Comparison of ENCODE assay signal across 22 cellular contexts in the genomic region with DNA sequence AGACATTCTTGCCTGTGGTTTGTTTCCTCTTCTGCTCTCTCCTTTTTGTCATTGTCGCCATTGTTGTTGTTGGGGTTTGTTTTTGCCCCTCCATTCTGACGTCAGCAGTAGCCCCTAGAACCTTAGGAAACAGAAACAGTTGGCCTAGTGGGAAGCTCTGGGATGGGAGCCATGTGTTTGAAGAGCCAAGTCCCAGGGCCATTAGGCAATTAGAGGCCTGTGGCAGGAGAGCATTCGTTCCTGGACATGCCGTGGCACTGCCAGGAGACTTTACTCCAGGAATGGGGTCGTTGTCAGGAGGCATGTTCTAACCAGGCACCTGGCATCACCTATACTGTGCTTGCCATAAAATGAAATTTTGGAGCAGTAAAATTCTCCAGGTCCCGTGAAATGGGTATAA. TPM values are rescaled to one million over a fixed set of nuclear protein-coding genes. Genes with fewer than 3 reads are reported as not detected.
DNase-seq lines count a peak whose midpoint lies in the region; ATAC-seq, FAIRE-seq and TF ChIP-seq lines count a peak whose summit lies in the region.
"Had no signal": no experiment of that assay in that cellular context is flagged by ENCODE, and none has a peak within 500 bp of the region (broad histone marks: within the 10 kb centered on the region; RNA-seq: fewer than 3 reads in every experiment).

No MANE protein-coding gene starts in this region.

- FAIRE-seq in HepG2 (lab: Jason Lieb, UNC) = no peak
- FAIRE-seq: GM12878, HTR-8/SVneo had no signal

- H4K20me1 ChIP-seq in HepG2 (ENCODE audit: insufficient read depth, low read length) = no peaks in the 10 kb centered on the region

- no peak overlapping the region for H2AFZ ChIP-seq in HepG2 (ENCODE audit: low read length)
- H2AFZ ChIP-seq: GM23338 had no signal

- no peak for TF ChIP-seq CTCF in right lobe of liver (IDR thresholded peaks at IDR 0.05)
- TF ChIP-seq CTCF in HepG2 (CRISPR knock-in tag; IDR thresholded peaks at IDR 0.05) = no peak

- ATAC-seq in right lobe of liver (peak; percentile 53 to 82 (median 66)), HepG2 (no peak), left lobe of liver (peak; percentile 94), GM21825 (IDR thresholded peaks at IDR 0.05; ENCODE audit: unreplicated experiment) (no peak), GM19452 (IDR thresholded peaks at IDR 0.05; ENCODE audit: unreplicated experiment) (no peak)
- ATAC-seq: GM12878, GM23338, HCT116 had no signal

- H3K79me2 ChIP-seq in HepG2 (ENCODE audit: insufficient read depth, low read length) = no peaks in the 10 kb centered on the region

- no peaks in the 10 kb centered on the region for H3K27me3 ChIP-seq in right lobe of liver
- no peaks in the 10 kb centered on the region for H3K27me3 ChIP-seq in HepG2 (ENCODE audit: control insufficient read depth in 1 of 2, insufficient read depth in 2 of 2, low read length in 2 of 2)
- H3K27me3 ChIP-seq: BE2C had no signal

- H3K36me3 ChIP-seq in right lobe of liver (no peaks in the 10 kb centered on the region), HepG2 (replicated peaks in 1 of 2; ENCODE audit: control insufficient read depth in 1 of 2, insufficient read depth in 2 of 2, low read length in 2 of 2) (peaks cover 0 to 1% of the 10 kb centered on the region in 2 experiments; a peak in 1 of 5 replicates)
- H3K36me3 ChIP-seq: BE2C had no signal

- in situ Hi-C loops in HepG2 (cut with HindIII; ENCODE audit: extremely low pct_ligation_motif_present, low pct_unique_long_range_greater_than_20kb) = no loop called here

- TF ChIP-seq POLR2A in right lobe of liver (IDR thresholded peaks at IDR 0.05) = no peak
- no peak for TF ChIP-seq POLR2A in HepG2 (IDR thresholded peaks at IDR 0.05; ENCODE audit: insufficient read depth in 1 of 2, low read depth in 2 of 2, low read length in 2 of 2)

- CTCF ChIA-PET in HepG2 (lab: Yijun Ruan, JAX; ENCODE audit: low intra/inter-chr PET ratio, low total read pairs) = no interaction called here

- WGBS in right lobe of liver (ENCODE audit: insufficient coverage, low coverage, low lambda C conversion rate, missing lambda C conversion rate) = 44% methylated on average over 5 of the region's 6 CpGs
- WGBS in HepG2 (ENCODE audit: low lambda C conversion rate) = 88% methylated on average over 6 of the region's 6 CpGs

- TF ChIP-seq EP300 in HepG2 (IDR thresholded peaks at IDR 0.05; ENCODE audit: low read depth in 2 of 2, low read length in 2 of 2) = no peak
- TF ChIP-seq EP300 in HepG2 (CRISPR knock-in tag; IDR thresholded peaks at IDR 0.05; ENCODE audit: borderline replicate concordance) = no peak

- POLR2A ChIA-PET in HepG2 (lab: Yijun Ruan, JAX) = no interaction called here

- no peaks in the 10 kb centered on the region for H3K9me3 ChIP-seq in right lobe of liver
- no peaks in the 10 kb centered on the region for H3K9me3 ChIP-seq in HepG2 (ENCODE audit: low read length)
- H3K9me3 ChIP-seq: BE2C had no signal

- DNase-seq in right lobe of liver (peak in 1 of 3 donors; percentile 66), HepG2 (ENCODE audit: low spot score) (no peak), cerebellum (ENCODE audit: low spot score) (peak; percentile 26), left lobe of liver (ENCODE audit: low spot score) (peak; percentile 64), NCI-H187 (lab: John Stamatoyannopoulos, UW) (no peak), MV-4-11 (lab: John Stamatoyannopoulos, UW) (no peak)
- DNase-seq: 8988T; BE2C; CD4-positive, CD25-positive, alpha-beta regulatory T cell; CD8-positive, alpha-beta memory T cell; COR-L47; DMS 273 treated with DMSO at 0.1 percent for 48 hours; DMS53; DND-41; EL; H7 had no signal

- H3K4me3 ChIP-seq in right lobe of liver (no peak overlapping the region), HepG2 (replicated peaks in 1 of 3; ENCODE audit: insufficient read depth in 1 of 3, low read depth in 2 of 3, low read length in 3 of 3) (no peak overlapping the region)
- H3K4me3 ChIP-seq: GM12878, GM23338 had no signal

- H3K4me2 ChIP-seq in HepG2 (ENCODE audit: low read depth, low read length) = no peak overlapping the region
- H3K4me2 ChIP-seq: GM23338 had no signal

- intact Hi-C loops in right lobe of liver (cut with DNase I) (no loop called here), HepG2 (cut with micrococcal nuclease; ENCODE audit: unreplicated experiment) (no loop called here)

- no TSS peak for BruUV-seq in HepG2 (replicated peaks; lab: Mats Ljungman, UMichigan)

- no peak for TF ChIP-seq RAD21 in HepG2 (CRISPR knock-in tag; IDR thresholded peaks at IDR 0.05)

- no peak overlapping the region for H3K9ac ChIP-seq in HepG2 (ENCODE audit: insufficient read depth, low read depth, low read length)

- peaks cover 0 to 9% (median 0%) of the 10 kb centered on the region in 4 donors for H3K4me1 ChIP-seq in right lobe of liver
- peaks cover 22% of the 10 kb centered on the region for H3K4me1 ChIP-seq in HepG2 (ENCODE audit: insufficient read depth, low read length)
- H3K4me1 ChIP-seq: BE2C had no signal

- H3K27ac ChIP-seq in right lobe of liver (no peak overlapping the region), HepG2 (ENCODE audit: extremely low read length, insufficient read depth, low read length) (no peak overlapping the region)

TF ChIP-seq in HepG2, 621 proteins besides CTCF, POLR2A, EP300 and RAD21:
- no peak for TF ChIP-seq KLF9 (CRISPR knock-in tag; IDR thresholded peaks at IDR 0.05; ENCODE audit: low read depth)
- TF ChIP-seq, protein P1, sequence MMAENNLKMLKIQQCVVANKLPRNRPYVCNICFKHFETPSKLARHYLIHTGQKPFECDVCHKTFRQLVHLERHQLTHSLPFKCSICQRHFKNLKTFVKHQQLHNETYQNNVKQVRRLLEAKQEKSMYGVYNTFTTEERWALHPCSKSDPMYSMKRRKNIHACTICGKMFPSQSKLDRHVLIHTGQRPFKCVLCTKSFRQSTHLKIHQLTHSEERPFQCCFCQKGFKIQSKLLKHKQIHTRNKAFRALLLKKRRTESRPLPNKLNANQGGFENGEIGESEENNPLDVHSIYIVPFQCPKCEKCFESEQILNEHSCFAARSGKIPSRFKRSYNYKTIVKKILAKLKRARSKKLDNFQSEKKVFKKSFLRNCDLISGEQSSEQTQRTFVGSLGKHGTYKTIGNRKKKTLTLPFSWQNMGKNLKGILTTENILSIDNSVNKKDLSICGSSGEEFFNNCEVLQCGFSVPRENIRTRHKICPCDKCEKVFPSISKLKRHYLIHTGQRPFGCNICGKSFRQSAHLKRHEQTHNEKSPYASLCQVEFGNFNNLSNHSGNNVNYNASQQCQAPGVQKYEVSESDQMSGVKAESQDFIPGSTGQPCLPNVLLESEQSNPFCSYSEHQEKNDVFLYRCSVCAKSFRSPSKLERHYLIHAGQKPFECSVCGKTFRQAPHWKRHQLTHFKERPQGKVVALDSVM (CRISPR knock-in tag; IDR thresholded peaks at IDR 0.05) = no peak
- TF ChIP-seq, protein P2, sequence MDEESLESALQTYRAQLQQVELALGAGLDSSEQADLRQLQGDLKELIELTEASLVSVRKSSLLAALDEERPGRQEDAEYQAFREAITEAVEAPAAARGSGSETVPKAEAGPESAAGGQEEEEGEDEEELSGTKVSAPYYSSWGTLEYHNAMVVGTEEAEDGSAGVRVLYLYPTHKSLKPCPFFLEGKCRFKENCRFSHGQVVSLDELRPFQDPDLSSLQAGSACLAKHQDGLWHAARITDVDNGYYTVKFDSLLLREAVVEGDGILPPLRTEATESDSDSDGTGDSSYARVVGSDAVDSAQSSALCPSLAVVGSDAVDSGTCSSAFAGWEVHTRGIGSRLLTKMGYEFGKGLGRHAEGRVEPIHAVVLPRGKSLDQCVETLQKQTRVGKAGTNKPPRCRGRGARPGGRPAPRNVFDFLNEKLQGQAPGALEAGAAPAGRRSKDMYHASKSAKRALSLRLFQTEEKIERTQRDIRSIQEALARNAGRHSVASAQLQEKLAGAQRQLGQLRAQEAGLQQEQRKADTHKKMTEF (CRISPR knock-in tag; IDR thresholded peaks at IDR 0.05) = no peak
- no peak for TF ChIP-seq RFX5 (IDR thresholded peaks at IDR 0.05; ENCODE audit: low read depth, low read length)

RNA-seq across cellular contexts. Expression of a gene that starts 39.7 kb away (rescaled TPM):
- total RNA-seq in right lobe of liver (10 to 100 TPM in 1 of 6 experiments, 1 to 10 TPM in 5; 5.2 to 18.8 (median 5.9) TPM), HepG2 (2016; rRNA removed; fragmentation: Illumina TruSeq; extraction: Trizol) (5.8 and 6.1 TPM in 2 replicates), cerebellum (5.5 TPM), left lobe of liver (10.8 TPM)
- total RNA-seq in HepG2 (2016; cell fraction: cytosol; rRNA removed; fragmentation: Illumina TruSeq; extraction: Trizol; ENCODE audit: low read depth) = 2.7 and 2.8 TPM in 2 replicates
- total RNA-seq in HepG2 (2016; cell fraction: insoluble cytoplasmic fraction; rRNA removed; fragmentation: Illumina TruSeq; extraction: Trizol) = 4.8 and 5.7 TPM in 2 replicates
- total RNA-seq in HepG2 (2016; cell fraction: membrane; rRNA removed; fragmentation: Illumina TruSeq; extraction: Trizol) = 6.6 and 7.6 TPM in 2 replicates
- total RNA-seq in HepG2 (2016; cell fraction: nucleus; rRNA removed; fragmentation: Illumina TruSeq; extraction: Trizol) = 3.7 and 4.7 TPM in 2 replicates
- 13.3 and 16.2 TPM in 2 replicates for polyA plus RNA-seq in HepG2 (2011; rRNA removed)
- 11.1 and 13.7 TPM in 2 replicates for polyA plus RNA-seq in HepG2 (2011; cell fraction: cytosol; rRNA removed)
- polyA plus RNA-seq in HepG2 (2011; cell fraction: nucleus; rRNA removed) = 26.3 and 29.6 TPM in 2 replicates
- 10.1 and 11.2 TPM in 2 replicates for polyA plus RNA-seq in HepG2 (2012)
- polyA plus RNA-seq in HepG2 (2016; cell fraction: cytosol; fragmentation: Illumina TruSeq; extraction: Trizol; ENCODE audit: low read depth) = 1.9 and 2.4 TPM in 2 replicates
- polyA plus RNA-seq in HepG2 (2016; cell fraction: insoluble cytoplasmic fraction; fragmentation: Illumina TruSeq; extraction: Trizol; ENCODE audit: low read depth) = 7.9 and 11.5 TPM in 2 replicates
- 7.6 and 8.0 TPM in 2 replicates for polyA plus RNA-seq in HepG2 (2016; cell fraction: membrane; fragmentation: Illumina TruSeq; extraction: Trizol; ENCODE audit: low read depth)
- 16.8 and 19.6 TPM in 2 replicates for polyA plus RNA-seq in HepG2 (2016; cell fraction: nucleus; fragmentation: Illumina TruSeq; extraction: Trizol; ENCODE audit: insufficient read depth, low read depth)
- polyA minus RNA-seq in HepG2 (2011; rRNA and poly(A)+ RNA removed; ENCODE audit: low replicate concordance) = 8.4 and 18.8 TPM in 2 replicates
- 6.6 and 6.9 TPM in 2 replicates for polyA minus RNA-seq in HepG2 (2011; cell fraction: cytosol; rRNA and poly(A)+ RNA removed)
- polyA minus RNA-seq in HepG2 (2011; cell fraction: nucleus; rRNA and poly(A)+ RNA removed) = 5.6 and 5.7 TPM in 2 replicates

Comparison
In these comparisons a context has a peak if more than half of its experiments do, and no peak if none do; other contexts are left out.
1. ATAC-seq: peak in right lobe of liver (4 of 4) and left lobe of liver (single experiment); none in HepG2 (single experiment), GM21825 (single experiment) and GM19452 (single experiment).
2. DNase-seq: peak in cerebellum (single experiment) and left lobe of liver (single experiment); none in HepG2 (single experiment), NCI-H187 (0 of 2) and MV-4-11 (single experiment).